In genomic region chr7:97927797-97928748, GRCh38 we compare ENCODE assay signal across 8 cellular contexts. TPM values are rescaled to one million over a fixed set of nuclear protein-coding genes. Genes with fewer than 3 reads are reported as not detected.
DNase-seq lines count a peak whose midpoint lies in the region; ATAC-seq and TF ChIP-seq lines count a peak whose summit lies in the region.
"Not testable (repeated sequence)": the region's sequence is repeated elsewhere in the genome, so short reads cannot be mapped to it uniquely, and the experiment has no call there.

No MANE protein-coding gene starts in this region.

- not testable (repeated sequence) for H3K36me3 ChIP-seq in adipocyte (ENCODE audit: control insufficient read depth, insufficient read depth, low read length, severe bottlenecking)

- H3K4me1 Mint-ChIP-seq in naive B cell: peaks cover 0 to 12% (median 10%) of the 10 kb centered on the region in 3 donors

- peak overlapping the region; percentile 58 for H3K4me3 ChIP-seq in adipocyte (ENCODE audit: low read length)

- H3K27ac Mint-ChIP-seq in naive B cell: peak overlapping the region in 1 of 6 donors; percentile 53

- not testable (repeated sequence) for H3K9ac ChIP-seq in adipocyte (ENCODE audit: low read length)

- DNase-seq in Ammon's horn (ENCODE audit: low spot score) (peak; percentile 27), GM20000 (ENCODE audit: low spot score) (peak; percentile 86), NCI-H2107 treated with DMSO at 0.1 percent for 48 hours (lab: John Stamatoyannopoulos, UW; ENCODE audit: unreplicated experiment) (peak; percentile 8), adipocyte (ENCODE audit: low read depth) (peak; percentile 72), germinal center (ENCODE audit: low spot score) (peak; percentile 64), naive B cell (peak; percentile 62)
- peak; percentile 21 to 62 (median 53) for DNase-seq in stimulated activated CD4-positive, alpha-beta T cell treated with anti-CD3 and anti-CD28 coated beads, TNF-alpha, amount 100 ng/mL, for 48 hours (ENCODE audit: low read depth in 3 of 3)

- H3K9me3 ChIP-seq in adipocyte (ENCODE audit: control insufficient read depth, low read length): not testable (repeated sequence)

- H3K27me3 ChIP-seq in adipocyte (replicated peaks; ENCODE audit: control insufficient read depth, insufficient read depth, low read length): not testable (repeated sequence)

- peak; percentile 42 to 45 for ATAC-seq in naive B cell (ENCODE audit: low read depth in 2 of 2)

- TF ChIP-seq CTCF in GM20000 (IDR thresholded peaks at IDR 0.05; ENCODE audit: extremely low read depth, missing control alignments) (peak; percentile 94), VCaP (conservative IDR thresholded peaks at IDR 0.05) (peak; percentile 95)

- H3K27me3 Mint-ChIP-seq in naive B cell: peaks cover 5 to 19% (median 7%) of the 10 kb centered on the region in 3 donors

- not testable (repeated sequence) for H3K4me1 ChIP-seq in adipocyte (ENCODE audit: control insufficient read depth, insufficient read depth, low read length)

- H3K36me3 Mint-ChIP-seq in naive B cell: not testable (repeated sequence)

- H3K27ac ChIP-seq in VCaP: peak overlapping the region; percentile 26; the same call in 1 of the 2 replicates

- H3K4me3 Mint-ChIP-seq in naive B cell: peak overlapping the region in 7 of 8 donors; percentile 58 to 81 (median 71)

- H3K9me3 Mint-ChIP-seq in naive B cell: not testable (repeated sequence)

RNA-seq across cellular contexts. Expression of gene ASNS, which starts 55.9 kb away (rescaled TPM):
- polyA plus RNA-seq in naive B cell (ENCODE audit: low read depth in 6 of 6): 10 to 100 TPM; 20.6 to 44.6 (median 28.0) TPM

Comparison
In these comparisons a context has a peak if more than half of its experiments do, and no peak if none do; other contexts are left out.
1. Peak in every context shown above with its lines: DNase-seq, ATAC-seq, H3K4me3 ChIP-seq and H3K27ac ChIP-seq.
2. DNase-seq: peak in every context shown above with its lines; median percentile 86 in GM20000; 72 in adipocyte; 64 in germinal center; 62 in naive B cell; 53 in stimulated activated CD4-positive, alpha-beta T cell treated with anti-CD3 and anti-CD28 coated beads, TNF-alpha, amount 100 ng/mL, for 48 hours; 27 in Ammon's horn; 8 in NCI-H2107 treated with DMSO at 0.1 percent for 48 hours.